In genomic region chr13:44879452-44880058, GRCh38 we compare ENCODE assay signal across 8 cellular contexts.
A peak's percentile ranks its signal among the peaks of the same experiment; 100 is the strongest.
DNase-seq lines count a peak whose midpoint lies in the region; ATAC-seq and TF ChIP-seq lines count a peak whose summit lies in the region.

No MANE protein-coding gene starts in this region.

- H3K36me3 Mint-ChIP-seq in type B pancreatic cell: peaks cover 4% of the 10 kb centered on the region

- H3K27ac Mint-ChIP-seq in type B pancreatic cell: no peak overlapping the region

- peaks cover 7% of the 10 kb centered on the region for H3K27me3 Mint-ChIP-seq in type B pancreatic cell

- POLR2A ChIA-PET in AG04449 (lab: Yijun Ruan, JAX): no interaction called here

- DNase-seq in AG04449 (ENCODE audit: low read depth, low spot score) (peak; percentile 23), RKO (ENCODE audit: low spot score) (peak; percentile 64), fibroblast of pulmonary artery (ENCODE audit: low read depth) (peak; percentile 78), type B pancreatic cell (ENCODE audit: extremely low spot score, unreplicated experiment) (no peak), retina (no peak)

- H3K9me3 Mint-ChIP-seq in type B pancreatic cell: peaks cover 11% of the 10 kb centered on the region

- H3K4me1 Mint-ChIP-seq in type B pancreatic cell (ENCODE audit: unreplicated experiment): peaks cover 22% of the 10 kb centered on the region

- CTCF ChIA-PET in AG04449 (lab: Yijun Ruan, JAX): interaction anchor here (1.1 kb wide), 1 partner anchor 307 kb away, joined by 4 read pairs; no protein-coding TSS in a partner anchor

- no peak overlapping the region for H3K4me3 Mint-ChIP-seq in type B pancreatic cell

- H3K4me3 ChIP-seq in AG04449 (ENCODE audit: low read depth, low read length): no peak overlapping the region
- H3K4me3 ChIP-seq in fibroblast of pulmonary artery (replicated peaks; ENCODE audit: low read depth, low read length): no peak overlapping the region

- ATAC-seq in GM19452 (IDR thresholded peaks at IDR 0.05; ENCODE audit: unreplicated experiment) (no peak), HG03196 (IDR thresholded peaks at IDR 0.05; ENCODE audit: unreplicated experiment) (no peak)

- TF ChIP-seq CTCF in AG04449 (IDR thresholded peaks at IDR 0.05; ENCODE audit: insufficient read depth, low read length, missing control alignments): peak; percentile 55
- peak; percentile 60; the same call in 1 of the 2 replicates for TF ChIP-seq CTCF in GM12874 (IDR thresholded peaks at IDR 0.05; ENCODE audit: insufficient read depth, low read depth, low read length)
- peak; percentile 66 for TF ChIP-seq CTCF in fibroblast of pulmonary artery (IDR thresholded peaks at IDR 0.05; ENCODE audit: low read length, missing control alignments)
- peak; percentile 48 for TF ChIP-seq CTCF in type B pancreatic cell (conservative IDR thresholded peaks at IDR 0.05)

Comparison
In these comparisons a context has a peak if more than half of its experiments do, and no peak if none do; other contexts are left out.
1. DNase-seq: peak in AG04449 (single experiment), RKO (single experiment) and fibroblast of pulmonary artery (single experiment); none in type B pancreatic cell (single experiment) and retina (single experiment).
2. Peak in every context shown above with its lines, with median percentiles within 50 percentile points of each other: CTCF ChIP-seq.